8 cellular contexts compared by ENCODE assay signal in the genomic region with DNA sequence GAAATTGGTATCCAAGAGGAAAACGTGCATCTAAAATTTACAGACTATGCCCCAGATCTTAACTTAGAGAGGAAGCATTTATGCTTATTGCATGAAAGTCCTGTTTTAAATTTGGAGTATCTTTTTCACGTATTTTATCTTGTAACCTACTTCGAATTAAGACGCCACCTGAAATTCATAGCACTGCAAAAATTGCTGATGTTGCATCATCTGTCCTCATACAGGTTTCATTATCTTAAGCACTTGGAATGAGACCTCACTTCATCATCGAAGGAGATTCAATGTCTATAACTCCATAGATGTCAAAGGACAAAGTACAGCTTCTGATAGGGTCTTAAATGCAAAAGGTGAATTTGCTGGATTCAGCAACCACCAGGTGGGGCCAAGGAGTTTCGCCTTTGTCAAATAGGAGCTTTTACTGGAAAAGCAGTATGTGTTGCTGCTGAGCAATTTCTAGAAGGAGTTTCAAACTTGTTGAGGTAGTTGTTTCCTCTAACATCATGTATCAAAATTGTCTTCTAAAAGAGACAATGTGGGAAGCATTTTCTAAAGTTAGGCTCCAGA.
DNase-seq lines count a peak whose midpoint lies in the region; ATAC-seq and TF ChIP-seq lines count a peak whose summit lies in the region.

No MANE protein-coding gene starts in this region.

- POLR2A ChIA-PET in Caco-2 (lab: Charles Lee): interaction anchor here (0.5 kb wide), 1 partner anchor 558 kb away, joined by 3 read pairs; no protein-coding TSS in a partner anchor
- POLR2A ChIA-PET in CD4-positive, alpha-beta memory T cell (lab: Charles Lee; ENCODE audit: partially characterized antibody): no interaction called here

- H3K27me3 ChIP-seq in Caco-2 (replicated peaks; ENCODE audit: control insufficient read depth, insufficient read depth, low read length): no peaks in the 10 kb centered on the region
- H3K27me3 ChIP-seq in CD4-positive, alpha-beta memory T cell (ENCODE audit: insufficient read depth, low read length): no peaks in the 10 kb centered on the region

- H3K9me3 Mint-ChIP-seq in Caco-2 (ENCODE audit: unreplicated experiment): peaks cover 9% of the 10 kb centered on the region
- peaks cover 0 to 13% (median under 1%) of the 10 kb centered on the region in 8 donors for H3K9me3 Mint-ChIP-seq in CD4-positive, alpha-beta memory T cell

- ATAC-seq in SK-N-SH treated with all-trans-retinoic acid at 6 μM for 48 hours (peak; percentile 50; the same call in 2 of the 3 replicates), GM19455 (IDR thresholded peaks at IDR 0.05; ENCODE audit: unreplicated experiment) (no peak), GM18520 (IDR thresholded peaks at IDR 0.05; ENCODE audit: unreplicated experiment) (no peak)

- no peak overlapping the region for H3K4me3 ChIP-seq in Caco-2 (ENCODE audit: low read depth, low read length)
- H3K4me3 ChIP-seq in CD4-positive, alpha-beta memory T cell (ENCODE audit: low read length in 2 of 2): no peak overlapping the region

- H3K4me1 ChIP-seq in Caco-2: no peaks in the 10 kb centered on the region
- no peaks in the 10 kb centered on the region for H3K4me1 ChIP-seq in CD4-positive, alpha-beta memory T cell (ENCODE audit: insufficient read depth, low read length)

- H3K9me3 ChIP-seq in Caco-2: no peaks in the 10 kb centered on the region
- no peaks in the 10 kb centered on the region for H3K9me3 ChIP-seq in CD4-positive, alpha-beta memory T cell (ENCODE audit: control insufficient read depth in 1 of 2, low read length in 2 of 2)

- BruUV-seq in Caco-2 (replicated peaks; lab: Mats Ljungman, UMichigan): no TSS peak

- peaks cover 12% of the 10 kb centered on the region for H3K27me3 Mint-ChIP-seq in Caco-2 (ENCODE audit: insufficient read depth, unreplicated experiment)
- no peaks in the 10 kb centered on the region for H3K27me3 Mint-ChIP-seq in CD4-positive, alpha-beta memory T cell

- H3K27ac Mint-ChIP-seq in Caco-2 (ENCODE audit: unreplicated experiment): no peak overlapping the region
- H3K27ac Mint-ChIP-seq in CD4-positive, alpha-beta memory T cell: no peak overlapping the region

- no peaks in the 10 kb centered on the region for H3K36me3 Mint-ChIP-seq in Caco-2 (ENCODE audit: insufficient read depth, unreplicated experiment)
- no peaks in the 10 kb centered on the region for H3K36me3 Mint-ChIP-seq in CD4-positive, alpha-beta memory T cell

- H3K4me3 Mint-ChIP-seq in Caco-2 (ENCODE audit: unreplicated experiment): no peak overlapping the region
- no peak overlapping the region for H3K4me3 Mint-ChIP-seq in CD4-positive, alpha-beta memory T cell

- no peaks in the 10 kb centered on the region for H3K4me1 Mint-ChIP-seq in Caco-2 (ENCODE audit: low read depth, unreplicated experiment)
- no peaks in the 10 kb centered on the region for H3K4me1 Mint-ChIP-seq in CD4-positive, alpha-beta memory T cell

- TF ChIP-seq CTCF in Caco-2 (IDR thresholded peaks at IDR 0.05; ENCODE audit: insufficient read depth in 1 of 2, low read depth in 1 of 2, low read length in 1 of 2, severe bottlenecking in 1 of 2, unreplicated experiment in 1 of 2): peak; percentile 71 to 81

- CTCF ChIA-PET in Caco-2 (lab: Charles Lee): interaction anchor here (0.6 to 1.2 kb wide), 7 partner anchors 26 to 1624 kb away, joined by 3 to 18 read pairs (median 3); no protein-coding TSS in a partner anchor
- CTCF ChIA-PET in CD4-positive, alpha-beta memory T cell (lab: Charles Lee; ENCODE audit: partially characterized antibody): no interaction called here

- H3K36me3 ChIP-seq in Caco-2 (ENCODE audit: control insufficient read depth, insufficient read depth, low read length): no peaks in the 10 kb centered on the region
- H3K36me3 ChIP-seq in CD4-positive, alpha-beta memory T cell (ENCODE audit: insufficient read depth, low read length): no peaks in the 10 kb centered on the region

- H3K27ac ChIP-seq in CD4-positive, alpha-beta memory T cell (ENCODE audit: low read depth, low read length): no peak overlapping the region

- DNase-seq in Caco-2 (peak; percentile 55 to 68), HPDE6-E6E7 (ENCODE audit: extremely low spot score) (peak; percentile 21), islet precursor cell (peak; percentile 66)
- DNase-seq in CD4-positive, alpha-beta memory T cell: no peak
- no peak for DNase-seq in activated naive CD4-positive, alpha-beta T cell treated with Interleukin-2 at 50 U/mL for 16 hours

- intact Hi-C loops in Caco-2 (cut with micrococcal nuclease; ENCODE audit: unreplicated experiment): loop anchor here (1.0 kb wide), 2 partner anchors 55 to 1439 kb away; no protein-coding TSS in a partner anchor
- intact Hi-C loops in CD4-positive, alpha-beta memory T cell (cut with micrococcal nuclease): no loop called here

TF ChIP-seq in SK-N-SH treated with all-trans-retinoic acid at 6 μM for 48 hours, 23 proteins besides CTCF, POLR2A, EP300 and RAD21 (continues in another document):
- TF ChIP-seq TOX (CRISPR knock-in tag; IDR thresholded peaks at IDR 0.05; ENCODE audit: borderline replicate concordance): no peak
- no peak for TF ChIP-seq ARNTL (CRISPR knock-in tag; IDR thresholded peaks at IDR 0.05; ENCODE audit: borderline replicate concordance, low read depth)
- TF ChIP-seq GLIS3 (CRISPR knock-in tag; IDR thresholded peaks at IDR 0.05): no peak
- TF ChIP-seq TCF4 (CRISPR knock-in tag; IDR thresholded peaks at IDR 0.05; ENCODE audit: borderline replicate concordance): no peak
- TF ChIP-seq, protein P1, sequence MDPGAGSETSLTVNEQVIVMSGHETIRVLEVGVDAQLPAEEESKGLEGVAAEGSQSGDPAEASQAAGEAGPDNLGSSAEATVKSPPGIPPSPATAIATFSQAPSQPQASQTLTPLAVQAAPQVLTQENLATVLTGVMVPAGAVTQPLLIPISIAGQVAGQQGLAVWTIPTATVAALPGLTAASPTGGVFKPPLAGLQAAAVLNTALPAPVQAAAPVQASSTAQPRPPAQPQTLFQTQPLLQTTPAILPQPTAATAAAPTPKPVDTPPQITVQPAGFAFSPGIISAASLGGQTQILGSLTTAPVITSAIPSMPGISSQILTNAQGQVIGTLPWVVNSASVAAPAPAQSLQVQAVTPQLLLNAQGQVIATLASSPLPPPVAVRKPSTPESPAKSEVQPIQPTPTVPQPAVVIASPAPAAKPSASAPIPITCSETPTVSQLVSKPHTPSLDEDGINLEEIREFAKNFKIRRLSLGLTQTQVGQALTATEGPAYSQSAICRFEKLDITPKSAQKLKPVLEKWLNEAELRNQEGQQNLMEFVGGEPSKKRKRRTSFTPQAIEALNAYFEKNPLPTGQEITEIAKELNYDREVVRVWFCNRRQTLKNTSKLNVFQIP (CRISPR knock-in tag; IDR thresholded peaks at IDR 0.05; ENCODE audit: borderline replicate concordance, low read depth): no peak
- no peak for TF ChIP-seq ISL1 (CRISPR knock-in tag; IDR thresholded peaks at IDR 0.05)
- no peak for TF ChIP-seq ZNF565 (CRISPR knock-in tag; conservative IDR thresholded peaks at IDR 0.05; ENCODE audit: low read depth)
- no peak for TF ChIP-seq ZFP30 (CRISPR knock-in tag; IDR thresholded peaks at IDR 0.05)
- no peak for TF ChIP-seq ZC3H10 (CRISPR knock-in tag; IDR thresholded peaks at IDR 0.05)
- TF ChIP-seq ZFP3 (CRISPR knock-in tag; IDR thresholded peaks at IDR 0.05): no peak
- no peak for TF ChIP-seq RARB (CRISPR knock-in tag; IDR thresholded peaks at IDR 0.05)
- no peak for TF ChIP-seq ZNF70 (CRISPR knock-in tag; IDR thresholded peaks at IDR 0.05)
- TF ChIP-seq CSDC2 (CRISPR knock-in tag; IDR thresholded peaks at IDR 0.05): no peak
- TF ChIP-seq, protein P2, sequence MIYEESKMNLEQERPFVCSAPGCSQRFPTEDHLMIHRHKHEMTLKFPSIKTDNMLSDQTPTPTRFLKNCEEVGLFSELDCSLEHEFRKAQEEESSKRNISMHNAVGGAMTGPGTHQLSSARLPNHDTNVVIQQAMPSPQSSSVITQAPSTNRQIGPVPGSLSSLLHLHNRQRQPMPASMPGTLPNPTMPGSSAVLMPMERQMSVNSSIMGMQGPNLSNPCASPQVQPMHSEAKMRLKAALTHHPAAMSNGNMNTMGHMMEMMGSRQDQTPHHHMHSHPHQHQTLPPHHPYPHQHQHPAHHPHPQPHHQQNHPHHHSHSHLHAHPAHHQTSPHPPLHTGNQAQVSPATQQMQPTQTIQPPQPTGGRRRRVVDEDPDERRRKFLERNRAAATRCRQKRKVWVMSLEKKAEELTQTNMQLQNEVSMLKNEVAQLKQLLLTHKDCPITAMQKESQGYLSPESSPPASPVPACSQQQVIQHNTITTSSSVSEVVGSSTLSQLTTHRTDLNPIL (CRISPR knock-in tag; IDR thresholded peaks at IDR 0.05; ENCODE audit: low read depth): no peak
- TF ChIP-seq, protein P3, sequence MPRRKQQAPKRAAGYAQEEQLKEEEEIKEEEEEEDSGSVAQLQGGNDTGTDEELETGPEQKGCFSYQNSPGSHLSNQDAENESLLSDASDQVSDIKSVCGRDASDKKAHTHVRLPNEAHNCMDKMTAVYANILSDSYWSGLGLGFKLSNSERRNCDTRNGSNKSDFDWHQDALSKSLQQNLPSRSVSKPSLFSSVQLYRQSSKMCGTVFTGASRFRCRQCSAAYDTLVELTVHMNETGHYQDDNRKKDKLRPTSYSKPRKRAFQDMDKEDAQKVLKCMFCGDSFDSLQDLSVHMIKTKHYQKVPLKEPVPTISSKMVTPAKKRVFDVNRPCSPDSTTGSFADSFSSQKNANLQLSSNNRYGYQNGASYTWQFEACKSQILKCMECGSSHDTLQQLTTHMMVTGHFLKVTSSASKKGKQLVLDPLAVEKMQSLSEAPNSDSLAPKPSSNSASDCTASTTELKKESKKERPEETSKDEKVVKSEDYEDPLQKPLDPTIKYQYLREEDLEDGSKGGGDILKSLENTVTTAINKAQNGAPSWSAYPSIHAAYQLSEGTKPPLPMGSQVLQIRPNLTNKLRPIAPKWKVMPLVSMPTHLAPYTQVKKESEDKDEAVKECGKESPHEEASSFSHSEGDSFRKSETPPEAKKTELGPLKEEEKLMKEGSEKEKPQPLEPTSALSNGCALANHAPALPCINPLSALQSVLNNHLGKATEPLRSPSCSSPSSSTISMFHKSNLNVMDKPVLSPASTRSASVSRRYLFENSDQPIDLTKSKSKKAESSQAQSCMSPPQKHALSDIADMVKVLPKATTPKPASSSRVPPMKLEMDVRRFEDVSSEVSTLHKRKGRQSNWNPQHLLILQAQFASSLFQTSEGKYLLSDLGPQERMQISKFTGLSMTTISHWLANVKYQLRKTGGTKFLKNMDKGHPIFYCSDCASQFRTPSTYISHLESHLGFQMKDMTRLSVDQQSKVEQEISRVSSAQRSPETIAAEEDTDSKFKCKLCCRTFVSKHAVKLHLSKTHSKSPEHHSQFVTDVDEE (CRISPR knock-in tag; IDR thresholded peaks at IDR 0.05): no peak
- no peak for TF ChIP-seq ESRRG (CRISPR knock-in tag; IDR thresholded peaks at IDR 0.05)
- TF ChIP-seq ZNF8 (CRISPR knock-in tag; IDR thresholded peaks at IDR 0.05): no peak

Comparison
In these comparisons a context has a peak if more than half of its experiments do, and no peak if none do; other contexts are left out.
1. DNase-seq: peak in Caco-2 (2 of 2), HPDE6-E6E7 (single experiment) and islet precursor cell (single experiment); none in CD4-positive, alpha-beta memory T cell (0 of 5) and activated naive CD4-positive, alpha-beta T cell treated with Interleukin-2 at 50 U/mL for 16 hours (single experiment).